Comparison of ENCODE assay signal across 10 cellular contexts in the genomic region with DNA sequence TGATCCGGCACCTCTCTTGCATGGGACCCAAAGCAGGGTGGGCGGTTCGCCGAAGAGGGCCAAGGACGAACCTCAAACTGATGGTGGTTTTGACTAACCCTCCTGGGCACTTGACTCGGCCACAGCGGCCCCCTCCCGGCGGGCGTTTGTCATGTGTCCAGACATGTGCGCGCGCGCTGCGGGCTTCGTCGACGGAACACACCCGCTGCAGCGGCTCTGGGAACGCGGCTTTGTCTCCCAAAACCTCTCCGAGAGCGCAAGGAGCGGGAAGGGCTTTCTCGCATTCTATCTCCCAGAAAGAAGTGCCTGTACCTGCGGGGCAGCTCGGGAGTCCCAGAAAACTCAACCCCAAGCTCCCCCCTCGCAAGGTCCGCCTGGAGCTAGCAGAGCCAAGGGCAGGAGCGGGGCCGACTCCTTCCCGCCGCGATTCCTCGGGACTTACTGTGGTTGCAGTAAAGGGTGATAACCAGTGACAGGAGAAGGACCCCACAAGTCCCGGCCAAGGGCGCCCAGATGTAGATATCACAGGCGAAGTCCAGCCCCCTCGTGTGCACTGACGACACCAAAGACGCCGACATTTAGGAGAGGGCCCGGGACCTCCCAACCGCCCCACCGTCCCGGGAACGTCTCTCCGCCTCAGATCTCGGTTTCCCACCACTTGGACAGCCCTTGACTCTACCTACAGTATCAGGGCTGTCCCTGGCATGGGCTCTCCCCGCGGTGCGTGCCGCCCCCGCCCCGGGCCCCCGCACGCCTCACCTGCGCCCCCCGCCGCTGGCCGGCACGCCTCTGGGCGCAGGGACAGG. TPM values are rescaled to one million over a fixed set of nuclear protein-coding genes. Genes with fewer than 3 reads are reported as not detected.
DNase-seq lines count a peak whose midpoint lies in the region; TF ChIP-seq lines count a peak whose summit lies in the region.
"Had no signal": no experiment of that assay in that cellular context is flagged by ENCODE, and none has a peak within 500 bp of the region (broad histone marks: within the 10 kb centered on the region; RNA-seq: fewer than 3 reads in every experiment).

No MANE protein-coding gene starts in this region.

- H2BK15ac ChIP-seq in mesendoderm (replicated peaks; ENCODE audit: low read depth) = no peak overlapping the region

- no peak overlapping the region for H2BK5ac ChIP-seq in mesendoderm (ENCODE audit: low read length)

- no CpG with 5 or more reads among the region's 64 CpGs for WGBS in mesendoderm (ENCODE audit: extremely low coverage, insufficient coverage, low lambda C conversion rate)

- no peak overlapping the region for H3K27ac ChIP-seq in duodenal mucosa (ENCODE audit: low read depth, low read length)
- no peak overlapping the region for H3K27ac ChIP-seq in mesendoderm (ENCODE audit: low read depth, low read length)

- H3K4ac ChIP-seq in mesendoderm (ENCODE audit: low read depth, low read length) = no peak overlapping the region

- H3K4me1 Mint-ChIP-seq in type B pancreatic cell (ENCODE audit: unreplicated experiment) = peaks cover 9% of the 10 kb centered on the region
- peaks cover 6% of the 10 kb centered on the region for H3K4me1 Mint-ChIP-seq in osteocyte (ENCODE audit: unreplicated experiment)

- peak; percentile 44 for DNase-seq in NCI-H82 (lab: John Stamatoyannopoulos, UW)
- no peak for DNase-seq in NCI-H82 treated with DMSO at 0.1 percent for 48 hours (lab: John Stamatoyannopoulos, UW; ENCODE audit: unreplicated experiment)
- DNase-seq in mesendoderm = peak; percentile 64
- DNase-seq in type B pancreatic cell (ENCODE audit: extremely low spot score, unreplicated experiment) = no peak
- no peak for DNase-seq in T-helper 1 cell
- no peak for DNase-seq in osteocyte (ENCODE audit: extremely low spot score, unreplicated experiment)
- no peak for DNase-seq in AG08396 (ENCODE audit: low spot score)
- DNase-seq: activated CD4-positive, CD25-positive, alpha-beta regulatory T cell treated with anti-CD3 and anti-CD28 coated beads, Interleukin-2, amount 50 U/mL, for 72 hours; central memory CD4-positive, alpha-beta T cell had no signal

- no peak overlapping the region for H3K56ac ChIP-seq in mesendoderm (ENCODE audit: low read length)

- H3K9me3 Mint-ChIP-seq in type B pancreatic cell (no peaks in the 10 kb centered on the region), osteocyte (ENCODE audit: unreplicated experiment) (no peaks in the 10 kb centered on the region)

- no peak overlapping the region for H3K18ac ChIP-seq in mesendoderm (ENCODE audit: low read length)

- no peaks in the 10 kb centered on the region for H3K79me2 ChIP-seq in mesendoderm (ENCODE audit: control insufficient read depth, insufficient read depth, low read length)

- H3K27me3 ChIP-seq in duodenal mucosa (ENCODE audit: control insufficient read depth in 1 of 2, insufficient read depth in 2 of 2, low read length in 2 of 2) (peaks cover 54 to 60% of the 10 kb centered on the region in 2 donors), mesendoderm (ENCODE audit: insufficient read depth, low read length, poor library complexity) (peaks cover 41% of the 10 kb centered on the region)

- no peaks in the 10 kb centered on the region for H3K36me3 ChIP-seq in duodenal mucosa (ENCODE audit: control insufficient read depth in 1 of 2, insufficient read depth in 2 of 2, low read length in 2 of 2)
- H3K36me3 ChIP-seq in mesendoderm (ENCODE audit: control insufficient read depth, insufficient read depth, low read length) = no peaks in the 10 kb centered on the region

- H3K4me1 ChIP-seq in duodenal mucosa (ENCODE audit: control insufficient read depth in 1 of 2, insufficient read depth in 2 of 2, low read length in 2 of 2) (peaks cover 6 to 18% of the 10 kb centered on the region in 2 donors), mesendoderm (ENCODE audit: control insufficient read depth, low read depth, low read length) (no peaks in the 10 kb centered on the region)

- no peaks in the 10 kb centered on the region for H3K79me1 ChIP-seq in mesendoderm (ENCODE audit: low read length)

- no peak for TF ChIP-seq CTCF in type B pancreatic cell (conservative IDR thresholded peaks at IDR 0.05)
- no peak for TF ChIP-seq CTCF in osteocyte (IDR thresholded peaks at IDR 0.05)

- H3K27me3 Mint-ChIP-seq in type B pancreatic cell = peaks cover 90% of the 10 kb centered on the region
- H3K27me3 Mint-ChIP-seq in osteocyte (ENCODE audit: unreplicated experiment) = peaks cover 79% of the 10 kb centered on the region

- no peak overlapping the region for H2BK120ac ChIP-seq in mesendoderm (ENCODE audit: low read depth, low read length)

- H4K8ac ChIP-seq in mesendoderm (ENCODE audit: low read depth, low read length) = no peak overlapping the region

- H4K5ac ChIP-seq in mesendoderm (ENCODE audit: low read length) = no peak overlapping the region

- no peak overlapping the region for H3K4me2 ChIP-seq in mesendoderm (ENCODE audit: low read length)

- H3K36me3 Mint-ChIP-seq in type B pancreatic cell (no peaks in the 10 kb centered on the region), osteocyte (ENCODE audit: unreplicated experiment) (no peaks in the 10 kb centered on the region)

- H3K23ac ChIP-seq in mesendoderm (ENCODE audit: low read length) = no peak overlapping the region

- H3K4me3 Mint-ChIP-seq in type B pancreatic cell = peak overlapping the region; percentile 54
- H3K4me3 Mint-ChIP-seq in osteocyte (ENCODE audit: unreplicated experiment) = no peak overlapping the region

- H3K9me3 ChIP-seq in duodenal mucosa (ENCODE audit: control insufficient read depth in 1 of 2, low read length in 2 of 2) = no peaks in the 10 kb centered on the region

- H2AK5ac ChIP-seq in mesendoderm (ENCODE audit: low read length) = no peak overlapping the region

- H3K9ac ChIP-seq in duodenal mucosa (ENCODE audit: low read depth in 1 of 2, low read length in 2 of 2) (no peak overlapping the region), mesendoderm (ENCODE audit: low read length) (no peak overlapping the region)

- H3K27ac Mint-ChIP-seq in type B pancreatic cell (no peak overlapping the region), osteocyte (ENCODE audit: unreplicated experiment) (no peak overlapping the region)

- H3K4me3 ChIP-seq in duodenal mucosa (ENCODE audit: low read depth in 1 of 2, low read length in 2 of 2) (peak overlapping the region; percentile 3 to 28), mesendoderm (ENCODE audit: low read length) (no peak overlapping the region)

RNA-seq across cellular contexts. Expression of gene CD8A, which starts 1.6 kb away (rescaled TPM):
- 0.37 TPM for polyA plus RNA-seq in mesendoderm (2013, experiment 1 of 2)
- 0.31 TPM for polyA plus RNA-seq in mesendoderm (2013, experiment 2 of 2)
- total RNA-seq in type B pancreatic cell (ENCODE audit: low replicate concordance) (0.17 and 0.34 TPM in 2 replicates), osteocyte (not detected in 2 replicates)

Comparison
In these comparisons a context has a peak if more than half of its experiments do, and no peak if none do; other contexts are left out.
1. DNase-seq: peak in NCI-H82 (single experiment) and mesendoderm (single experiment); none in NCI-H82 treated with DMSO at 0.1 percent for 48 hours (single experiment), type B pancreatic cell (single experiment), T-helper 1 cell (0 of 5), osteocyte (single experiment) and AG08396 (single experiment).